ENCODE assay signal across 17 cellular contexts in the genomic region with DNA sequence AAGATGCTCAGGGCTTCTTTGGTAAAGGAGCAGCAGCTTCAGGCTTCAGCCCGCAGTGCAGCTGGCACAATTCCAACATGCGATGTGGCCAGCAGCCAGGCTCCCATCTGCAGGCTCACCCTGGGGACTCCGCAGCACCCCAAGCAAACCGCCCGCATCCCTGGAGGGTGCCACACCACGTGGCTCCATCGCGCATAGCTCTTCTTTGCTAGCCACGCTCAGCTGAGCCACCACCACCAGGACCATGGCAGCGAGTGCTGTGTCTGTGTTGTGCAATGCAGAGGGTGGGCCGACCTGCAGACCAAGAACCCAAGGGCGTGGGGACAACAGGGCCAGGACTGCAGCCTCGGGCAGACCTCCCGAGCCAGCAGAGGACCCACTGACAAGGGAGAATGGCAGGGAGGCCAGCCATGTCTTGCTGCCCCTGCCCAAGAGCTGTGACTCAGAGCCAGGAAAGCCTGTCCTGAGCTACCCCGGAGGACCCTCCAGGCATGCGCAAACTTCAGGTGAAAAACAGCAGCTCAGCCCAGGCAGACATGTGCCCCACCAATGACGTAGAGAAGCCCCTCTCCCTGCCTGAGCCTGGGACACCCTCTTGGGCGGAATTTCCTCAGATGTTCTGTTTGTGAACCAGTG.
"Had no signal": no experiment of that assay in that cellular context is flagged by ENCODE, and none has a peak within 500 bp of the region (broad histone marks: within the 10 kb centered on the region; RNA-seq: fewer than 3 reads in every experiment).

No MANE protein-coding gene starts in this region.

- ATAC-seq: lower lobe of right lung; psoas muscle; sciatic nerve; stimulated activated naive CD8-positive, alpha-beta T cell treated with anti-CD3 and anti-CD28 coated beads, Interleukin-15, Interleukin-2, amounts not matched to agents 100 U/mL and 50 U/mL, for 24 hours had no signal

- H3K36me3 ChIP-seq: breast epithelium, lower lobe of right lung, transverse colon had no signal

- H3K4me3 ChIP-seq: ascending aorta, breast epithelium, lower lobe of right lung, psoas muscle, transverse colon had no signal

- H3K27me3 ChIP-seq: ascending aorta, breast epithelium, transverse colon had no signal

- H3K4me1 ChIP-seq: ascending aorta, breast epithelium, lower lobe of right lung, psoas muscle, transverse colon had no signal

- H3K9me3 ChIP-seq: ascending aorta, breast epithelium, lower lobe of right lung, psoas muscle, transverse colon had no signal

- DNase-seq: activated CD4-positive, alpha-beta T cell treated with anti-CD3 and anti-CD28 coated beads for 1 hour; activated CD4-positive, alpha-beta T cell treated with anti-CD3 and anti-CD28 coated beads, Interleukin-2, amount 50 U/mL, for 4 hours; activated naive CD4-positive, alpha-beta T cell treated with anti-CD3 and anti-CD28 coated beads, Interleukin-2, amount 10 ng/mL, durations not matched to agents 7 days and 5 days; activated T-cell treated with anti-CD3 and anti-CD28 coated beads, Interleukin-2, amount 50 U/mL, for 1 hour; cerebellar nuclear complex; effector memory CD4-positive, alpha-beta T cell; foreskin fibroblast; glutamatergic neuron; lower lobe of right lung; nephron progenitor cell; psoas muscle; stimulated activated naive CD8-positive, alpha-beta T cell treated with anti-CD3 and anti-CD28 coated beads, Interleukin-15, Interleukin-2, amounts not matched to agents 100 U/mL and 50 U/mL, for 24 hours; T1000; transverse colon had no signal

- H3K27ac ChIP-seq: ascending aorta, breast epithelium, lower lobe of right lung, psoas muscle, transverse colon had no signal
